8 cellular contexts compared by ENCODE assay signal in the genomic region with DNA sequence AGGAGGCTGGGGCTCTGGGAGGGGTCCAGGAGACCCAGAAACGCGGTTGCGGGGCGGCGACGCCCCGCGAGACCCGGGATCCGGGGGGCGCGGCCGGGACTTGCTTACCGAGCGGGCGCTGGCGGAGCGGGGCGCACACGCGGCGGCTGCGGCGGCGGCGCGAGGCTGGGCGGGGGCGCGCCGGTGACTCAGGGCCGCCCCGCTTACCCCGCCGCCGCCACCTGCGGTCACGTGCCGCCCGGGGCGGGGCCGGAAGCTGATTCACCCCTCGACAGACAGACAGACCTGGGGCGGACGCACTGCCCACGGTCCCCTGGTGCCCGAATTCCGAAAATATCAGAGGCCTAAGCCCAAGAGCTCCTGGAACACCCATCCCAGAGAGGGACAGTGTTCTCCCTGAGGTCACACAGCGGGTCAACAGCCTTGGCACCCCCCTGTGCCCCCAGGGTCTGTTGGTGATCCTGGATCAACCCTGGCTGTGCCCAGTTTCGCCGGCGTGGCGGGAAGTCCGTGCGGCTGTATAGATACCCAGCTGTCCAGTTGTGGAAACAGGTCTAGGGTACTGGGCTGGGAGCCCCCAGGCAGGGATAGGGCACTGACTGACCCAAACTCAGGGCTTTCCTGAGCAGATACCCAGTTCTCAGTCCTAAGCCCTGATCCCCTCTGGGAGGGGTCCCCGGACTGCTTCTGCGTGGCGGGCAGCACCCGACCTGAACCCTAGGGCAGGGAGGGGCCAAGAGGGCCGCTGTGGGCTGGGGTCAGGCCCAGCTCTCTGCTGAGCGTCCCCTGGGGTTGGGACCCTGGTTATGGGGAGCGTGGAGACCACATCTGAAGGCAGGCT. TPM values are rescaled to one million over a fixed set of nuclear protein-coding genes. Genes with fewer than 3 reads are reported as not detected.
DNase-seq lines count a peak whose midpoint lies in the region; ATAC-seq and TF ChIP-seq lines count a peak whose summit lies in the region.

FAM83G (minus strand) TSS at position 164 of the 841 bp plus-strand sequence. CDS start 723 bp downstream, outside the sequence.

- H3K27ac ChIP-seq in CD4-positive, alpha-beta memory T cell (ENCODE audit: low read depth, low read length), result peak within 1 kb of the TSS; percentile 77
- peak within 1 kb of the TSS; percentile 79; the same call in 1 of the 2 replicates for H3K27ac ChIP-seq in HUES6 (ENCODE audit: low read depth, low read length)
- H3K27ac ChIP-seq in ascending aorta, result peak within 1 kb of the TSS; percentile 81 to 85

- no peaks in the 10 kb centered on the region for H3K9me3 ChIP-seq in CD4-positive, alpha-beta memory T cell (ENCODE audit: control insufficient read depth in 1 of 2, low read length in 2 of 2)
- H3K9me3 ChIP-seq in HUES6 (ENCODE audit: control insufficient read depth, insufficient read depth, low read depth, low read length), result peaks cover 6% of the 10 kb centered on the region
- no peaks in the 10 kb centered on the region for H3K9me3 ChIP-seq in T-helper 17 cell (ENCODE audit: control insufficient read depth, low read length, poor library complexity, severe bottlenecking)
- H3K9me3 ChIP-seq in ascending aorta, result no peaks in the 10 kb centered on the region

- CTCF ChIA-PET in CD4-positive, alpha-beta memory T cell (lab: Charles Lee; ENCODE audit: partially characterized antibody), result interaction anchor here (5.4 kb wide), 1 partner anchor 44 kb away, joined by 35 read pairs; no protein-coding TSS in a partner anchor

- ATAC-seq in GM19467 (IDR thresholded peaks at IDR 0.05; ENCODE audit: unreplicated experiment) (peak; percentile 61), T-helper 17 cell (peak; percentile 86)

- H3K9me3 Mint-ChIP-seq in CD4-positive, alpha-beta memory T cell, result no peaks in the 10 kb centered on the region

- H3K9ac ChIP-seq in HUES6 (ENCODE audit: low read length), result peak within 1 kb of the TSS; percentile 85

- peaks cover 35% of the 10 kb centered on the region for H3K4me1 ChIP-seq in CD4-positive, alpha-beta memory T cell (ENCODE audit: insufficient read depth, low read length)
- H3K4me1 ChIP-seq in HUES6 (ENCODE audit: control insufficient read depth, insufficient read depth, low read length) (peaks cover 26% of the 10 kb centered on the region), ascending aorta (peaks cover 5 to 7% of the 10 kb centered on the region in 2 donors)

- no peaks in the 10 kb centered on the region for H3K27me3 ChIP-seq in CD4-positive, alpha-beta memory T cell (ENCODE audit: insufficient read depth, low read length)
- H3K27me3 ChIP-seq in HUES6 (ENCODE audit: control insufficient read depth, insufficient read depth, low read length), result no peaks in the 10 kb centered on the region
- H3K27me3 ChIP-seq in ascending aorta, result no peaks in the 10 kb centered on the region

- peaks cover 15 to 40% (median 27%) of the 10 kb centered on the region in 4 donors for H3K4me1 Mint-ChIP-seq in CD4-positive, alpha-beta memory T cell
- peaks cover 18% of the 10 kb centered on the region for H3K4me1 Mint-ChIP-seq in T-helper 17 cell

- H3K4me3 Mint-ChIP-seq in CD4-positive, alpha-beta memory T cell, result peak within 1 kb of the TSS; percentile 92 to 96 (median 94)
- H3K4me3 Mint-ChIP-seq in T-helper 17 cell, result peak within 1 kb of the TSS; percentile 93

- POLR2A ChIA-PET in CD4-positive, alpha-beta memory T cell (lab: Charles Lee; ENCODE audit: partially characterized antibody), result interaction anchor here (0.5 to 1.9 kb wide), 14 partner anchors 9 to 147 kb away, joined by 3 to 12 read pairs (median 7); partner anchors contain the start of gene PRPSAP2

- H3K36me3 ChIP-seq in CD4-positive, alpha-beta memory T cell (ENCODE audit: insufficient read depth, low read length), result no peaks in the 10 kb centered on the region
- H3K36me3 ChIP-seq in HUES6 (ENCODE audit: control insufficient read depth, insufficient read depth, low read length) (peaks cover 35% of the 10 kb centered on the region), ascending aorta (no peaks in the 10 kb centered on the region)

- no peak for TF ChIP-seq CTCF in ascending aorta (IDR thresholded peaks at IDR 0.05)

- intact Hi-C loops in CD4-positive, alpha-beta memory T cell (cut with micrococcal nuclease), result loop anchor here (1.0 to 10.0 kb wide), 3 partner anchors 50 to 380 kb away; partner anchors contain the start of gene PRPSAP2
- intact Hi-C loops in ascending aorta (cut with DNase I), result loop anchor here (5.0 kb wide), 2 partner anchors 43 to 148 kb away; partner anchors contain the start of gene PRPSAP2

- no peaks in the 10 kb centered on the region for H3K27me3 Mint-ChIP-seq in CD4-positive, alpha-beta memory T cell
- H3K27me3 Mint-ChIP-seq in T-helper 17 cell, result no peaks in the 10 kb centered on the region

- H3K27ac Mint-ChIP-seq in CD4-positive, alpha-beta memory T cell, result peak within 1 kb of the TSS; percentile 87 to 98 (median 96)
- H3K27ac Mint-ChIP-seq in T-helper 17 cell, result peak within 1 kb of the TSS; percentile 83

- H3K4me3 ChIP-seq in CD4-positive, alpha-beta memory T cell (ENCODE audit: low read length in 2 of 2), result peak within 1 kb of the TSS; percentile 42 to 57
- H3K4me3 ChIP-seq in HUES6 (ENCODE audit: low read depth, low read length), result peak within 1 kb of the TSS; percentile 87
- H3K4me3 ChIP-seq in ascending aorta, result peak within 1 kb of the TSS; percentile 62 to 86
- peak within 1 kb of the TSS; percentile 69 for H3K4me3 ChIP-seq in iPS-11a (ENCODE audit: low read depth, low read length)

- H3K36me3 Mint-ChIP-seq in CD4-positive, alpha-beta memory T cell, result peaks cover 3 to 7% of the 10 kb centered on the region in 2 donors
- H3K36me3 Mint-ChIP-seq in T-helper 17 cell (ENCODE audit: low read depth), result peaks cover 3% of the 10 kb centered on the region

- peak; percentile 72 to 92 (median 81) for DNase-seq in CD4-positive, alpha-beta memory T cell
- peak; percentile 77 to 84 (median 83) for DNase-seq in T-helper 17 cell
- peak; percentile 71 to 92 for DNase-seq in ascending aorta (ENCODE audit: low spot score in 2 of 2)
- peak; percentile 79 to 89 for DNase-seq in stimulated activated CD4-positive, alpha-beta T cell treated with anti-CD3 and anti-CD28 coated beads, Interleukin-12 subunit alpha, Interleukin-12 subunit beta, amount 100 ng/mL, for 24 hours (ENCODE audit: low read depth in 2 of 2)
- DNase-seq in hippocampal formation (lab: John Stamatoyannopoulos, UW), result no peak

RNA-seq across cellular contexts. Expression of gene FAM83G, which starts in this region (rescaled TPM):
- 10 to 100 TPM; 13.8 to 15.1 TPM for total RNA-seq in CD4-positive, alpha-beta memory T cell
- polyA plus RNA-seq in CD4-positive, alpha-beta memory T cell, result 1 to 10 TPM; 1.6 to 6.9 TPM
- total RNA-seq in T-helper 17 cell, result 1 to 10 TPM; 7.8 to 7.9 TPM
- 11.2 TPM for total RNA-seq in ascending aorta

Comparison
In these comparisons a context has a peak if more than half of its experiments do, and no peak if none do; other contexts are left out.
1. DNase-seq: peak in CD4-positive, alpha-beta memory T cell (5 of 5), T-helper 17 cell (3 of 3), ascending aorta (2 of 2) and stimulated activated CD4-positive, alpha-beta T cell treated with anti-CD3 and anti-CD28 coated beads, Interleukin-12 subunit alpha, Interleukin-12 subunit beta, amount 100 ng/mL, for 24 hours (2 of 2); none in hippocampal formation (0 of 2).
2. Peak in every context shown above with its lines, with median percentiles within 50 percentile points of each other: H3K27ac ChIP-seq and H3K4me3 ChIP-seq.